15 cellular contexts compared by ENCODE assay signal in the genomic region with DNA sequence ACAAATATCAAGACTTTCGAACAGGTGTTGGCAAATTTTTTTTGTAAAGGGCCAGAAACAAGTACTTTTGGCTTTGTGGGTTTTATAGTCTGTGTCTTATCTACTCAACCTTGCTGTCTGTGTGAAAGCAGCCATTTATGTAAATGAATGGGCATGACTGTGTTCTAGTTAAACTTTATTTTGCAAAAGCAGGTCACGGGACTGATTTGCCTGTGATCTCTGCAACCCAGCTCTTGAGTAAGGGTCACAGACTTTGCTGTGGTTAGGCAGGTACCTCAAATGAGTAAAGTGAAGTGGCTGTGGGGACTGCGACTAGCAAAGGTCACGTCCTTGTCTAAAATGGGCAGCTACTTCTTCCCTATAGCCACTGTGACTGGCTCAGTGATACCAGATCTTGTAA.
DNase-seq lines count a peak whose midpoint lies in the region; ATAC-seq and TF ChIP-seq lines count a peak whose summit lies in the region.
"Had no signal": no experiment of that assay in that cellular context is flagged by ENCODE, and none has a peak within 500 bp of the region (broad histone marks: within the 10 kb centered on the region; RNA-seq: fewer than 3 reads in every experiment).

No MANE protein-coding gene starts in this region.

- TF ChIP-seq CTCF in omental fat pad (IDR thresholded peaks at IDR 0.05) = no peak

- ATAC-seq in GM19328 (IDR thresholded peaks at IDR 0.05; ENCODE audit: unreplicated experiment) (peak; percentile 75), HG02938 (IDR thresholded peaks at IDR 0.05; ENCODE audit: unreplicated experiment) (peak; percentile 81), omental fat pad (ENCODE audit: low FRiP score) (no peak), HG03439 (IDR thresholded peaks at IDR 0.05; ENCODE audit: unreplicated experiment) (no peak)
- ATAC-seq: activated CD8-positive, alpha-beta T cell treated with anti-CD3 and anti-CD28 coated beads, Interleukin-2, amount 10 ng/mL, durations not matched to agents 7 days and 5 days; lower lobe of right lung; stimulated activated naive CD8-positive, alpha-beta T cell treated with anti-CD3 and anti-CD28 coated beads, Interleukin-15, Interleukin-2, amounts not matched to agents 100 U/mL and 50 U/mL, for 24 hours had no signal

- peak; percentile 10 for DNase-seq in NAMALWA (ENCODE audit: low spot score)
- DNase-seq in renal cortical epithelial cell (ENCODE audit: low read depth) = peak; percentile 76
- no peak for DNase-seq in NCI-H1694 (lab: John Stamatoyannopoulos, UW)
- no peak for DNase-seq in omental fat pad (ENCODE audit: low spot score)
- no peak for DNase-seq in NCI-H510A treated with DMSO at 0.1 percent for 48 hours (lab: John Stamatoyannopoulos, UW)
- DNase-seq: activated CD8-positive, alpha-beta T cell treated with anti-CD3 and anti-CD28 coated beads, Interleukin-2, amount 10 ng/mL, durations not matched to agents 7 days and 5 days; activated effector memory CD4-positive, alpha-beta T cell treated with Interleukin-2 at 50 U/mL for 16 hours; DMS79; hypothalamus; lower lobe of right lung; NK-92 treated with Interleukin-12 subunit alpha and Interleukin-12 subunit beta, amount 100 ng/mL, for 24 hours; stimulated activated naive CD8-positive, alpha-beta T cell treated with anti-CD3 and anti-CD28 coated beads, Interleukin-15, Interleukin-2, amounts not matched to agents 100 U/mL and 50 U/mL, for 24 hours had no signal

Comparison
In these comparisons a context has a peak if more than half of its experiments do, and no peak if none do; other contexts are left out.
1. ATAC-seq: peak in GM19328 (single experiment) and HG02938 (single experiment); none in omental fat pad (single experiment) and HG03439 (single experiment).
2. DNase-seq: peak in NAMALWA (single experiment) and renal cortical epithelial cell (single experiment); none in NCI-H1694 (single experiment), omental fat pad (single experiment) and NCI-H510A treated with DMSO at 0.1 percent for 48 hours (single experiment).